Comparison of ENCODE assay signal across 36 cellular contexts in genomic region chr7:76412249-76412648, GRCh38. TPM values are rescaled to one million over a fixed set of nuclear protein-coding genes. Genes with fewer than 3 reads are reported as not detected.
"Had no signal": no experiment of that assay in that cellular context is flagged by ENCODE, and none has a peak within 500 bp of the region (broad histone marks: within the 10 kb centered on the region; RNA-seq: fewer than 3 reads in every experiment).

No MANE protein-coding gene starts in this region.

- ATAC-seq: activated CD8-positive, alpha-beta T cell treated with anti-CD3 and anti-CD28 coated beads for 36 hours; activated naive CD4-positive, alpha-beta T cell treated with anti-CD3 and anti-CD28 coated beads, Interleukin-2, amount 50 U/mL, for 72 hours; activated T-cell treated with anti-CD3 and anti-CD28 coated beads, Interleukin-2, amount 50 U/mL, for 4 hours; activated T-cell treated with anti-CD3 and anti-CD28 coated beads, Interleukin-2, amount 50 U/mL, for 72 hours; activated T-helper 17 cell treated with anti-CD3 and anti-CD28 coated beads, Interleukin-2, amount 50 U/mL, for 72 hours; body of pancreas had no signal

- H3K27ac ChIP-seq: adrenal gland, body of pancreas, brain microvascular endothelial cell, breast epithelium, VCaP had no signal

- H3K9me3 Mint-ChIP-seq: activated B cell treated with CpG ODN at 0.5 μM for 24 hours; activated CD4-positive, alpha-beta memory T cell treated with anti-CD3 and anti-CD28 coated beads for 36 hours; activated CD4-positive, alpha-beta T cell treated with anti-CD3 and anti-CD28 coated beads, Interleukin-2, amount 10 ng/mL, durations not matched to agents 24 days and 14 days; activated CD8-positive, alpha-beta T cell treated with anti-CD3 and anti-CD28 coated beads for 36 hours; activated naive CD4-positive, alpha-beta T cell treated with anti-CD3 and anti-CD28 coated beads for 36 hours; activated naive CD4-positive, alpha-beta T cell treated with anti-CD3 and anti-CD28 coated beads, Interleukin-2, amount 50 U/mL, for 72 hours; activated naive CD8-positive, alpha-beta T cell treated with anti-CD3 and anti-CD28 coated beads, Interleukin-2, amount 10 ng/mL, durations not matched to agents 7 days and 5 days; activated T-cell treated with anti-CD3 and anti-CD28 coated beads, Interleukin-2, amount 50 U/mL, for 4 hours; activated T-cell treated with anti-CD3 and anti-CD28 coated beads, Interleukin-2, amount 50 U/mL, for 72 hours; activated T-helper 1 cell treated with anti-CD3 and anti-CD28 coated beads, Interleukin-12 subunit alpha, Interleukin-12 subunit beta, Interleukin-2, Interleukin-4 antibody, amounts not matched to agents 30 ng/mL and 10 ng/mL and 1 ng/mL, durations not matched to agents 14 hours and 24 hours and 36 hours; activated T-helper 17 cell treated with anti-CD3 and anti-CD28 coated beads, Interleukin-2, amount 50 U/mL, for 72 hours; T-helper 1 cell treated with Interleukin-12 subunit alpha and Interleukin-12 subunit beta and Interleukin-4 antibody, amounts not matched to agents 30 μg/mL and 1 μg/mL, for 36 hours; T-helper 2 cell treated with Interferon-gamma antibody and Interleukin-4, amounts not matched to agents 5 μg/mL and 100 μg/mL, for 36 hours had no signal

- H3K9me3 ChIP-seq: adrenal gland, body of pancreas, breast epithelium had no signal

- H3K4me1 ChIP-seq: adrenal gland, body of pancreas, breast epithelium had no signal

- H3K36me3 ChIP-seq: adrenal gland, brain microvascular endothelial cell, breast epithelium had no signal

- H3K4me3 Mint-ChIP-seq: activated B cell treated with CpG ODN at 0.5 μM for 24 hours; activated CD4-positive, alpha-beta memory T cell treated with anti-CD3 and anti-CD28 coated beads for 36 hours; activated CD4-positive, alpha-beta T cell treated with anti-CD3 and anti-CD28 coated beads, Interleukin-2, amount 10 ng/mL, durations not matched to agents 24 days and 14 days; activated CD8-positive, alpha-beta T cell treated with anti-CD3 and anti-CD28 coated beads for 36 hours; activated naive CD4-positive, alpha-beta T cell treated with anti-CD3 and anti-CD28 coated beads for 36 hours; activated naive CD8-positive, alpha-beta T cell treated with anti-CD3 and anti-CD28 coated beads, Interleukin-2, amount 10 ng/mL, durations not matched to agents 7 days and 5 days; activated T-cell treated with anti-CD3 and anti-CD28 coated beads, Interleukin-2, amount 50 U/mL, for 4 hours; activated T-cell treated with anti-CD3 and anti-CD28 coated beads, Interleukin-2, amount 50 U/mL, for 72 hours; activated T-helper 1 cell treated with anti-CD3 and anti-CD28 coated beads, Interleukin-12 subunit alpha, Interleukin-12 subunit beta, Interleukin-2, Interleukin-4 antibody, amounts not matched to agents 30 ng/mL and 10 ng/mL and 1 ng/mL, durations not matched to agents 14 hours and 24 hours and 36 hours; activated T-helper 17 cell treated with anti-CD3 and anti-CD28 coated beads, Interleukin-2, amount 50 U/mL, for 72 hours; T-helper 1 cell treated with Interleukin-12 subunit alpha and Interleukin-12 subunit beta and Interleukin-4 antibody, amounts not matched to agents 30 μg/mL and 1 μg/mL, for 36 hours; T-helper 2 cell treated with Interferon-gamma antibody and Interleukin-4, amounts not matched to agents 5 μg/mL and 100 μg/mL, for 36 hours had no signal

- H3K36me3 Mint-ChIP-seq: activated CD4-positive, alpha-beta memory T cell treated with anti-CD3 and anti-CD28 coated beads for 36 hours; activated naive CD4-positive, alpha-beta T cell treated with anti-CD3 and anti-CD28 coated beads, Interleukin-2, amount 50 U/mL, for 72 hours; activated naive CD8-positive, alpha-beta T cell treated with anti-CD3 and anti-CD28 coated beads, Interleukin-2, amount 10 ng/mL, durations not matched to agents 7 days and 5 days had no signal

- H3K27ac Mint-ChIP-seq: activated B cell treated with CpG ODN at 0.5 μM for 24 hours; activated CD4-positive, alpha-beta memory T cell treated with anti-CD3 and anti-CD28 coated beads for 36 hours; activated CD4-positive, alpha-beta T cell treated with anti-CD3 and anti-CD28 coated beads, Interleukin-2, amount 10 ng/mL, durations not matched to agents 24 days and 14 days; activated CD8-positive, alpha-beta T cell treated with anti-CD3 and anti-CD28 coated beads for 36 hours; activated naive CD4-positive, alpha-beta T cell treated with anti-CD3 and anti-CD28 coated beads for 36 hours; activated naive CD4-positive, alpha-beta T cell treated with anti-CD3 and anti-CD28 coated beads, Interleukin-2, amount 50 U/mL, for 72 hours; activated naive CD8-positive, alpha-beta T cell treated with anti-CD3 and anti-CD28 coated beads, Interleukin-2, amount 10 ng/mL, durations not matched to agents 7 days and 5 days; activated T-cell treated with anti-CD3 and anti-CD28 coated beads, Interleukin-2, amount 50 U/mL, for 72 hours; activated T-helper 1 cell treated with anti-CD3 and anti-CD28 coated beads, Interleukin-12 subunit alpha, Interleukin-12 subunit beta, Interleukin-2, Interleukin-4 antibody, amounts not matched to agents 30 ng/mL and 10 ng/mL and 1 ng/mL, durations not matched to agents 14 hours and 24 hours and 36 hours; activated T-helper 17 cell treated with anti-CD3 and anti-CD28 coated beads, Interleukin-2, amount 50 U/mL, for 72 hours; T-helper 1 cell treated with Interleukin-12 subunit alpha and Interleukin-12 subunit beta and Interleukin-4 antibody, amounts not matched to agents 30 μg/mL and 1 μg/mL, for 36 hours; T-helper 2 cell treated with Interferon-gamma antibody and Interleukin-4, amounts not matched to agents 5 μg/mL and 100 μg/mL, for 36 hours had no signal

- H3K27me3 Mint-ChIP-seq: activated B cell treated with CpG ODN at 0.5 μM for 24 hours; activated CD4-positive, alpha-beta memory T cell treated with anti-CD3 and anti-CD28 coated beads for 36 hours; activated CD4-positive, alpha-beta T cell treated with anti-CD3 and anti-CD28 coated beads, Interleukin-2, amount 10 ng/mL, durations not matched to agents 24 days and 14 days; activated CD8-positive, alpha-beta T cell treated with anti-CD3 and anti-CD28 coated beads for 36 hours had no signal

- H3K27me3 ChIP-seq: adrenal gland, body of pancreas, brain microvascular endothelial cell, breast epithelium had no signal

- H3K4me3 ChIP-seq: adrenal gland, body of pancreas, breast epithelium had no signal

- H3K4me1 Mint-ChIP-seq: activated B cell treated with CpG ODN at 0.5 μM for 24 hours; activated CD4-positive, alpha-beta T cell treated with anti-CD3 and anti-CD28 coated beads, Interleukin-2, amount 10 ng/mL, durations not matched to agents 24 days and 14 days; activated naive CD8-positive, alpha-beta T cell treated with anti-CD3 and anti-CD28 coated beads, Interleukin-2, amount 10 ng/mL, durations not matched to agents 7 days and 5 days; activated T-helper 17 cell treated with anti-CD3 and anti-CD28 coated beads, Interleukin-2, amount 50 U/mL, for 72 hours had no signal

- DNase-seq: activated B cell treated with CpG ODN at 0.5 μM for 24 hours; activated CD4-positive, alpha-beta memory T cell treated with anti-CD3 and anti-CD28 coated beads for 36 hours; activated CD4-positive, alpha-beta T cell treated with anti-CD3 and anti-CD28 coated beads for 4 hours; activated CD4-positive, alpha-beta T cell treated with anti-CD3 and anti-CD28 coated beads, Interleukin-2, amount 10 ng/mL, durations not matched to agents 24 days and 14 days; activated CD4-positive, alpha-beta T cell treated with anti-CD3 and anti-CD28 coated beads, Interleukin-2, amount 50 U/mL, for 1 hour; activated CD4-positive, alpha-beta T cell treated with anti-CD3 and anti-CD28 coated beads, Interleukin-2, amount 50 U/mL, for 4 hours; activated CD4-positive, CD25-positive, alpha-beta regulatory T cell treated with anti-CD3 and anti-CD28 coated beads, Interleukin-2, amount 50 U/mL, for 72 hours; activated CD8-positive, alpha-beta memory T cell treated with anti-CD3 and anti-CD28 coated beads, Interleukin-2, amount 50 U/mL, for 4 hours; activated CD8-positive, alpha-beta T cell treated with anti-CD3 and anti-CD28 coated beads for 36 hours; activated effector memory CD4-positive, alpha-beta T cell treated with anti-CD3 and anti-CD28 coated beads, Interleukin-2, amount 50 U/mL, for 16 hours; activated gamma-delta T cell treated with Interleukin-2 at 50 U/mL for 16 hours; activated naive CD4-positive, alpha-beta T cell; activated naive CD4-positive, alpha-beta T cell treated with anti-CD3 and anti-CD28 coated beads for 36 hours; activated naive CD4-positive, alpha-beta T cell treated with anti-CD3 and anti-CD28 coated beads, Interleukin-2, amount 50 U/mL, for 16 hours; activated naive CD8-positive, alpha-beta T cell treated with anti-CD3 and anti-CD28 coated beads, Interleukin-2, amount 10 ng/mL, durations not matched to agents 7 days and 5 days; activated T-cell treated with anti-CD3 and anti-CD28 coated beads for 4 hours; activated T-cell treated with anti-CD3 and anti-CD28 coated beads, Interleukin-2, amount 50 U/mL, for 1 hour; activated T-cell treated with anti-CD3 and anti-CD28 coated beads, Interleukin-2, amount 50 U/mL, for 4 hours; activated T-cell treated with anti-CD3 and anti-CD28 coated beads, Interleukin-2, amount 50 U/mL, for 72 hours; adrenal gland; amniotic stem cell; aorta; body of pancreas; brain microvascular endothelial cell; central memory CD4-positive, alpha-beta T cell; T-helper 1 cell; T-helper 2 cell; T-helper 9 cell had no signal

RNA-seq across cellular contexts. Expression of gene ZP3, which starts 12.5 kb away (rescaled TPM):
- total RNA-seq: cardiac septum had no signal
